12 cellular contexts compared by ENCODE assay signal in genomic region chr19:2700660-2701360, GRCh38. TPM values are rescaled to one million over a fixed set of nuclear protein-coding genes. Genes with fewer than 3 reads are reported as not detected.
DNase-seq lines count a peak whose midpoint lies in the region; ATAC-seq lines count a peak whose summit lies in the region.
"Had no signal": no experiment of that assay in that cellular context is flagged by ENCODE, and none has a peak within 500 bp of the region (broad histone marks: within the 10 kb centered on the region; RNA-seq: fewer than 3 reads in every experiment).

No MANE protein-coding gene starts in this region.

- no peak for ATAC-seq in GM21737 (IDR thresholded peaks at IDR 0.05; ENCODE audit: unreplicated experiment)
- ATAC-seq in HG03342 (IDR thresholded peaks at IDR 0.05; ENCODE audit: unreplicated experiment): no peak
- ATAC-seq: activated CD8-positive, alpha-beta memory T cell treated with anti-CD3 and anti-CD28 coated beads, Interleukin-2, amount 10 ng/mL, durations not matched to agents 7 days and 5 days had no signal

- H3K4me1 Mint-ChIP-seq in IgD-negative memory B cell: peaks cover 34 to 38% (median 35%) of the 10 kb centered on the region in 3 donors

- peak overlapping the region; percentile 83 to 97 (median 90) for H3K4me3 Mint-ChIP-seq in IgD-negative memory B cell
- H3K4me3 Mint-ChIP-seq: activated CD8-positive, alpha-beta memory T cell treated with anti-CD3 and anti-CD28 coated beads, Interleukin-2, amount 10 ng/mL, durations not matched to agents 7 days and 5 days had no signal

- no peaks in the 10 kb centered on the region for H3K27me3 ChIP-seq in layer of hippocampus (ENCODE audit: control insufficient read depth, insufficient read depth, low read length)
- H3K27me3 ChIP-seq: ovary had no signal

- peak overlapping the region; percentile 10 for H3K27ac ChIP-seq in layer of hippocampus (ENCODE audit: low read depth, low read length)
- H3K27ac ChIP-seq: ovary had no signal

- H3K27ac Mint-ChIP-seq in IgD-negative memory B cell: peak overlapping the region; percentile 76 to 99 (median 88)
- H3K27ac Mint-ChIP-seq: activated CD8-positive, alpha-beta memory T cell treated with anti-CD3 and anti-CD28 coated beads, Interleukin-2, amount 10 ng/mL, durations not matched to agents 7 days and 5 days had no signal

- peaks cover 10% of the 10 kb centered on the region for H3K36me3 Mint-ChIP-seq in IgD-negative memory B cell
- H3K36me3 Mint-ChIP-seq: activated CD8-positive, alpha-beta memory T cell treated with anti-CD3 and anti-CD28 coated beads, Interleukin-2, amount 10 ng/mL, durations not matched to agents 7 days and 5 days; immature natural killer cell had no signal

- DNase-seq in CD1c-positive myeloid dendritic cell (ENCODE audit: extremely low spot score) (peak; percentile 69), glomerular visceral epithelial cell (ENCODE audit: extremely low spot score) (no peak)
- DNase-seq: activated CD8-positive, alpha-beta memory T cell treated with anti-CD3 and anti-CD28 coated beads, Interleukin-2, amount 10 ng/mL, durations not matched to agents 7 days and 5 days; immature natural killer cell; NCI-H82; ovary; stimulated activated CD4-positive, alpha-beta T cell treated with anti-CD3 and anti-CD28 coated beads, Interleukin-2, amount 100 ng/mL, for 48 hours; SW 1271 had no signal

- H3K9me3 Mint-ChIP-seq in IgD-negative memory B cell: no peaks in the 10 kb centered on the region
- H3K9me3 Mint-ChIP-seq: immature natural killer cell had no signal

- H3K27me3 Mint-ChIP-seq in IgD-negative memory B cell: no peaks in the 10 kb centered on the region

RNA-seq across cellular contexts. Expression of gene GNG7, which starts 1.7 kb away (rescaled TPM):
- polyA plus RNA-seq in IgD-negative memory B cell: 74.6 TPM

RNA-seq across cellular contexts. Expression of gene DIRAS1, which starts 20.4 kb away (rescaled TPM):
- 0.64 TPM for polyA plus RNA-seq in IgD-negative memory B cell
- polyA plus RNA-seq: immature natural killer cell had no signal

RNA-seq across cellular contexts. Expression of gene SLC39A3, which starts 39.0 kb away (rescaled TPM):
- 86.9 TPM for polyA plus RNA-seq in IgD-negative memory B cell
